8 cellular contexts compared by ENCODE assay signal in genomic region chr2:98649135-98649991, GRCh38. TPM values are rescaled to one million over a fixed set of nuclear protein-coding genes. Genes with fewer than 3 reads are reported as not detected.
DNase-seq lines count a peak whose midpoint lies in the region; ATAC-seq and TF ChIP-seq lines count a peak whose summit lies in the region.

No MANE protein-coding gene starts in this region.

- H3K4me3 ChIP-seq in gastrocnemius medialis: no peak overlapping the region

- peak overlapping the region; percentile 94 for H3K27ac Mint-ChIP-seq in T-helper 17 cell

- no peaks in the 10 kb centered on the region for H3K27me3 ChIP-seq in gastrocnemius medialis

- in situ Hi-C loops in gastrocnemius medialis (cut with MboI; ENCODE audit: low sequenced_read_pairs in 4 of 4): loop anchor here in 3 of 4 donors (5.0 to 25.0 kb wide), 4 partner anchors 188 to 838 kb away; partner anchors contain the start of gene REV1 (in 1 of the 3)

- intact Hi-C loops in gastrocnemius medialis (cut with DNase I; ENCODE audit: low total_unique reads): loop anchor here (1.0 to 5.0 kb wide), 2 partner anchors 188 to 418 kb away; no protein-coding TSS in a partner anchor

- peaks cover 52% of the 10 kb centered on the region for H3K4me1 Mint-ChIP-seq in T-helper 17 cell

- H3K27ac ChIP-seq in gastrocnemius medialis: no peak overlapping the region

- peaks cover 19% of the 10 kb centered on the region for H3K36me3 Mint-ChIP-seq in T-helper 17 cell (ENCODE audit: low read depth)

- H3K9me3 ChIP-seq in T-helper 17 cell (ENCODE audit: control insufficient read depth, low read length, poor library complexity, severe bottlenecking) (no peaks in the 10 kb centered on the region), gastrocnemius medialis (no peaks in the 10 kb centered on the region)

- peak overlapping the region; percentile 0 for H3K4me3 Mint-ChIP-seq in T-helper 17 cell

- ATAC-seq in T-helper 17 cell (peak; percentile 96), gastrocnemius medialis (peak; percentile 93 to 94), HG02981 (IDR thresholded peaks at IDR 0.05; ENCODE audit: unreplicated experiment) (no peak)

- H3K27me3 Mint-ChIP-seq in T-helper 17 cell: no peaks in the 10 kb centered on the region

- DNase-seq in DMS153 (lab: John Stamatoyannopoulos, UW) (peak; percentile 72), HCEC 1CT (peak; percentile 68), NCI-H2029 (lab: John Stamatoyannopoulos, UW) (peak; percentile 26), T-helper 17 cell (peak; percentile 56 to 79 (median 66)), amniotic stem cell (lab: John Stamatoyannopoulos, UW) (peak; percentile 45), hepatic stellate cell (ENCODE audit: low spot score) (peak; percentile 35), gastrocnemius medialis (peak; percentile 39 to 69)

- TF ChIP-seq CTCF in gastrocnemius medialis (IDR thresholded peaks at IDR 0.05 in 4 of 5, conservative IDR thresholded peaks at IDR 0.05 in 1 of 5): peak; percentile 94 to 99 (median 96)

- no peak for TF ChIP-seq POLR2A in gastrocnemius medialis (IDR thresholded peaks at IDR 0.05)

- H3K36me3 ChIP-seq in gastrocnemius medialis: no peaks in the 10 kb centered on the region

- H3K4me1 ChIP-seq in gastrocnemius medialis: no peaks in the 10 kb centered on the region

RNA-seq across cellular contexts. Expression of gene UNC50, which starts 41.0 kb away (rescaled TPM):
- 10 to 100 TPM; 12.0 to 14.8 TPM for total RNA-seq in T-helper 17 cell
- 10 to 100 TPM; 30.3 to 43.1 (median 30.5) TPM for total RNA-seq in gastrocnemius medialis

RNA-seq across cellular contexts. Expression of gene COA5, which starts 41.1 kb away (rescaled TPM):
- 10 to 100 TPM; 20.0 to 20.7 TPM for total RNA-seq in T-helper 17 cell
- 10 to 100 TPM; 26.1 to 45.1 (median 31.0) TPM for total RNA-seq in gastrocnemius medialis
